ENCODE assay signal across 9 cellular contexts in genomic region chr7:139680676-139681462, GRCh38.
A peak's percentile ranks its signal among the peaks of the same experiment; 100 is the strongest.
DNase-seq lines count a peak whose midpoint lies in the region; ATAC-seq and TF ChIP-seq lines count a peak whose summit lies in the region.
"Had no signal": no experiment of that assay in that cellular context is flagged by ENCODE, and none has a peak within 500 bp of the region (broad histone marks: within the 10 kb centered on the region; RNA-seq: fewer than 3 reads in every experiment).

No MANE protein-coding gene starts in this region.

- 76 to 80% methylated on average over 10 to 11 of the region's 11 CpGs for WGBS in mesodermal cell (ENCODE audit: insufficient coverage in 2 of 2), 2 experiments

- peaks cover 15% of the 10 kb centered on the region for H3K9me3 ChIP-seq in mesodermal cell (ENCODE audit: control insufficient read depth, low read length)

- no peak overlapping the region for H3K27ac Mint-ChIP-seq in central memory CD8-positive, alpha-beta T cell (ENCODE audit: low read depth)
- H3K27ac Mint-ChIP-seq in stimulated activated effector memory CD8-positive, alpha-beta T cell treated with anti-CD3 and anti-CD28 coated beads, Interleukin-12 subunit alpha, Interleukin-12 subunit beta, amount 100 ng/mL, for 72 hours, result peak overlapping the region; percentile 94

- peaks cover 36% of the 10 kb centered on the region for H3K4me1 Mint-ChIP-seq in central memory CD8-positive, alpha-beta T cell
- peaks cover 72% of the 10 kb centered on the region for H3K4me1 Mint-ChIP-seq in stimulated activated effector memory CD8-positive, alpha-beta T cell treated with anti-CD3 and anti-CD28 coated beads, Interleukin-12 subunit alpha, Interleukin-12 subunit beta, amount 100 ng/mL, for 72 hours

- DNase-seq in GM04504 (ENCODE audit: low read depth), result peak; percentile 92
- peak; percentile 65 for DNase-seq in activated CD4-positive, CD25-positive, alpha-beta regulatory T cell treated with anti-CD3 and anti-CD28 coated beads, Interleukin-2, amount 50 U/mL, for 72 hours
- DNase-seq in central memory CD8-positive, alpha-beta T cell (ENCODE audit: low spot score in 2 of 2), result no peak
- DNase-seq in stimulated activated effector memory CD8-positive, alpha-beta T cell treated with anti-CD3 and anti-CD28 coated beads, Interleukin-12 subunit alpha, Interleukin-12 subunit beta, amount 100 ng/mL, for 72 hours (ENCODE audit: low spot score in 2 of 2), result peak; percentile 66 to 90
- no peak for DNase-seq in GM10248 (ENCODE audit: extremely low spot score)
- DNase-seq in hippocampal formation (lab: John Stamatoyannopoulos, UW), result no peak

- peaks cover 40% of the 10 kb centered on the region for H3K4me1 ChIP-seq in mesodermal cell (ENCODE audit: control insufficient read depth, insufficient read depth, low read length, poor library complexity, severe bottlenecking)

- H3K27ac ChIP-seq in mesodermal cell (ENCODE audit: low read depth, low read length, severe bottlenecking), result peak overlapping the region; percentile 68
- H3K27ac ChIP-seq: KMS-11 had no signal

- no peaks in the 10 kb centered on the region for H3K27me3 Mint-ChIP-seq in central memory CD8-positive, alpha-beta T cell

- peak overlapping the region; percentile 12 for H3K4me3 Mint-ChIP-seq in central memory CD8-positive, alpha-beta T cell
- H3K4me3 Mint-ChIP-seq in stimulated activated effector memory CD8-positive, alpha-beta T cell treated with anti-CD3 and anti-CD28 coated beads, Interleukin-12 subunit alpha, Interleukin-12 subunit beta, amount 100 ng/mL, for 72 hours, result peak overlapping the region; percentile 69

- H3K36me3 ChIP-seq in mesodermal cell (ENCODE audit: control insufficient read depth, insufficient read depth, low read length), result peaks cover 17% of the 10 kb centered on the region

- H3K4me3 ChIP-seq in mesodermal cell (ENCODE audit: extremely low read depth, insufficient read depth, low read length, poor library complexity, severe bottlenecking), result no peak overlapping the region

- CTCF ChIA-PET in GM10248 (lab: Yijun Ruan, JAX), result interaction anchor here (1.1 to 1.8 kb wide), 2 partner anchors 18 to 64 kb away, joined by 3 to 6 read pairs; no protein-coding TSS in a partner anchor

- H3K36me3 Mint-ChIP-seq in central memory CD8-positive, alpha-beta T cell (ENCODE audit: insufficient read depth), result no peaks in the 10 kb centered on the region
- H3K36me3 Mint-ChIP-seq in stimulated activated effector memory CD8-positive, alpha-beta T cell treated with anti-CD3 and anti-CD28 coated beads, Interleukin-12 subunit alpha, Interleukin-12 subunit beta, amount 100 ng/mL, for 72 hours, result peaks cover 21% of the 10 kb centered on the region

- H3K9me3 Mint-ChIP-seq in central memory CD8-positive, alpha-beta T cell, result no peaks in the 10 kb centered on the region
- H3K9me3 Mint-ChIP-seq in stimulated activated effector memory CD8-positive, alpha-beta T cell treated with anti-CD3 and anti-CD28 coated beads, Interleukin-12 subunit alpha, Interleukin-12 subunit beta, amount 100 ng/mL, for 72 hours, result peaks cover 2% of the 10 kb centered on the region

- ATAC-seq in HG03520 (IDR thresholded peaks at IDR 0.05; ENCODE audit: unreplicated experiment), result peak; percentile 26
- ATAC-seq in central memory CD8-positive, alpha-beta T cell (replicated peaks; ENCODE audit: extremely low read depth, poor library complexity, severe bottlenecking), result peak; percentile 67
- peak; percentile 82 for ATAC-seq in stimulated activated effector memory CD8-positive, alpha-beta T cell treated with anti-CD3 and anti-CD28 coated beads, Interleukin-12 subunit alpha, Interleukin-12 subunit beta, amount 100 ng/mL, for 72 hours

- POLR2A ChIA-PET in GM10248 (lab: Yijun Ruan, JAX), result interaction anchor here (0.7 to 1.1 kb wide), 2 partner anchors 8 to 27 kb away, joined by 3 to 6 read pairs; no protein-coding TSS in a partner anchor

- TF ChIP-seq CTCF in GM10248 (IDR thresholded peaks at IDR 0.05; ENCODE audit: control extremely low read depth, extremely low read depth, low read depth, missing control alignments), result no peak

Comparison
In these comparisons a context has a peak if more than half of its experiments do, and no peak if none do; other contexts are left out.
1. DNase-seq: peak in GM04504 (single experiment), activated CD4-positive, CD25-positive, alpha-beta regulatory T cell treated with anti-CD3 and anti-CD28 coated beads, Interleukin-2, amount 50 U/mL, for 72 hours (single experiment) and stimulated activated effector memory CD8-positive, alpha-beta T cell treated with anti-CD3 and anti-CD28 coated beads, Interleukin-12 subunit alpha, Interleukin-12 subunit beta, amount 100 ng/mL, for 72 hours (2 of 2); none in central memory CD8-positive, alpha-beta T cell (0 of 2), GM10248 (single experiment) and hippocampal formation (0 of 2).
2. ATAC-seq: peak in every context shown above with its lines; median percentile 82 in stimulated activated effector memory CD8-positive, alpha-beta T cell treated with anti-CD3 and anti-CD28 coated beads, Interleukin-12 subunit alpha, Interleukin-12 subunit beta, amount 100 ng/mL, for 72 hours; 67 in central memory CD8-positive, alpha-beta T cell; 26 in HG03520.